Comparison of ENCODE assay signal across 21 cellular contexts in the genomic region with DNA sequence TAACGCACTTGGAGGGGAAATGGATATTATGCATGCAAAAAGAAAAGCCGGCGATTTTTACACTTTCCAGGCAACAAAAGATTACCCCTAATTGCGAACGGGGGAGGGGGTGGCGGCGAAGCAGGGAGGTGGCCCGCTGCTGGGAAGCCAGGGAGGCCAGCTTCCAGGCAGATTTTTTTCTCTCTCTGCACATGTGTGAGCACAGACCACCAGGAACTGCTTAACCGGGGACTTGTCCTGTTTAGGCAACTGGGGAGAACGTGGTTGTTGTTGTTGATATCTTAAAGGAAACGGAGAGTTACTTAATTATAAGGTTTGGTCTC.
DNase-seq lines count a peak whose midpoint lies in the region; ATAC-seq and TF ChIP-seq lines count a peak whose summit lies in the region.
"Had no signal": no experiment of that assay in that cellular context is flagged by ENCODE, and none has a peak within 500 bp of the region (broad histone marks: within the 10 kb centered on the region; RNA-seq: fewer than 3 reads in every experiment).

No MANE protein-coding gene starts in this region.

- CTCF ChIA-PET in HEK293 (lab: Yijun Ruan, JAX) = interaction anchor here (0.7 to 1.5 kb wide), 2 partner anchors 23 to 27 kb away, joined by 3 to 4 read pairs; no protein-coding TSS in a partner anchor

- 67 to 75% (median 69%) methylated on average over 11 of the region's 11 CpGs for WGBS in stomach, 5 donors

- POLR2A ChIA-PET in HEK293 (lab: Yijun Ruan, JAX) = no interaction called here

- peak; percentile 37 for DNase-seq in cerebellar cortex (ENCODE audit: low spot score)
- DNase-seq in mesenteric fat pad (ENCODE audit: low spot score) = peak; percentile 26
- DNase-seq in stomach = peak; percentile 7
- DNase-seq: activated CD4-positive, CD25-positive, alpha-beta regulatory T cell treated with anti-CD3 and anti-CD28 coated beads, Interleukin-2, amount 50 U/mL, for 72 hours; activated naive CD4-positive, alpha-beta T cell treated with anti-CD3 and anti-CD28 coated beads, Interleukin-2, amount 50 U/mL, for 16 hours; activated T-cell treated with anti-CD3 and anti-CD28 coated beads, Interleukin-2, amount 50 U/mL, for 72 hours; CD4-positive, CD25-positive, alpha-beta regulatory T cell; DMS 273 treated with DMSO at 0.1 percent for 48 hours; KBM-7; MM.1S; NCI-H1417 treated with DMSO at 0.1 percent for 48 hours; NCI-H2107; NCI-H526 treated with DMSO at 0.1 percent for 48 hours; occipital lobe had no signal

- no peaks in the 10 kb centered on the region for H3K9me3 ChIP-seq in HEK293 (ENCODE audit: control insufficient read depth, insufficient read depth, low read depth, low read length)
- H3K9me3 ChIP-seq in stomach = no peaks in the 10 kb centered on the region
- H3K9me3 ChIP-seq: HAP-1, right atrium auricular region had no signal

- TF ChIP-seq POLR2A in stomach (IDR thresholded peaks at IDR 0.05) = no peak

- H3K4me1 ChIP-seq in HEK293 (ENCODE audit: control insufficient read depth, insufficient read depth, low read length) (peaks cover 33% of the 10 kb centered on the region), stomach (no peaks in the 10 kb centered on the region)
- H3K4me1 ChIP-seq: HAP-1, right atrium auricular region had no signal

- TF ChIP-seq EP300 in stomach (IDR thresholded peaks at IDR 0.05) = no peak

- TF ChIP-seq CTCF in HEK293 (tag by site-specific recombination; IDR thresholded peaks at IDR 0.05) (no peak), stomach (IDR thresholded peaks at IDR 0.05) (no peak)

- intact Hi-C loops in stomach (cut with DNase I; ENCODE audit: low total_unique reads) = no loop called here

- H3K27ac ChIP-seq in HEK293 (ENCODE audit: extremely low read depth, low read depth, low read length) = peak overlapping the region; percentile 37; the same call in 1 of the 2 replicates
- no peak overlapping the region for H3K27ac ChIP-seq in stomach
- H3K27ac ChIP-seq: cardiac muscle cell, right atrium auricular region had no signal

- H3K4me3 ChIP-seq in HEK293 (ENCODE audit: low read depth, low read length) (no peak overlapping the region), stomach (no peak overlapping the region)
- H3K4me3 ChIP-seq: cardiac muscle cell, HAP-1, right atrium auricular region had no signal

- no peaks in the 10 kb centered on the region for H3K36me3 ChIP-seq in HEK293 (ENCODE audit: control insufficient read depth in 2 of 2, insufficient read depth in 1 of 2, low read length in 2 of 2)
- H3K36me3 ChIP-seq in stomach = no peaks in the 10 kb centered on the region
- H3K36me3 ChIP-seq: cardiac muscle cell, HAP-1, right atrium auricular region had no signal

- ATAC-seq in GM21515 (IDR thresholded peaks at IDR 0.05; ENCODE audit: unreplicated experiment) = no peak
- no peak for ATAC-seq in GM18907 (IDR thresholded peaks at IDR 0.05; ENCODE audit: unreplicated experiment)
- ATAC-seq in GM18868 (IDR thresholded peaks at IDR 0.05; ENCODE audit: unreplicated experiment) = no peak
- ATAC-seq: activated T-cell treated with anti-CD3 and anti-CD28 coated beads, Interleukin-2, amount 50 U/mL, for 72 hours had no signal

- H3K27me3 ChIP-seq in stomach = peaks cover 0 to 29% (median 8%) of the 10 kb centered on the region in 3 donors
- H3K27me3 ChIP-seq: cardiac muscle cell, right atrium auricular region had no signal

TF ChIP-seq in HEK293, 187 proteins besides CTCF, POLR2A, EP300 and RAD21:
- TF ChIP-seq ZBTB17 (tag by site-specific recombination; IDR thresholded peaks at IDR 0.05) (no peak), ZNF341 (tag by site-specific recombination; IDR thresholded peaks at IDR 0.05; ENCODE audit: low read depth) (peak; percentile 26; the same call in 1 of the 2 replicates)
